Comparison of ENCODE assay signal across 24 cellular contexts in genomic region chr12:108299516-108299915, GRCh38. TPM values are rescaled to one million over a fixed set of nuclear protein-coding genes. Genes with fewer than 3 reads are reported as not detected.
"Had no signal": no experiment of that assay in that cellular context is flagged by ENCODE, and none has a peak within 500 bp of the region (broad histone marks: within the 10 kb centered on the region; RNA-seq: fewer than 3 reads in every experiment).

No MANE protein-coding gene starts in this region.

- H3K9me3 Mint-ChIP-seq: activated CD4-positive, alpha-beta T cell treated with anti-CD3 and anti-CD28 coated beads, Interleukin-2, amount 10 ng/mL, durations not matched to agents 7 days and 5 days; activated naive CD4-positive, alpha-beta T cell treated with anti-CD3 and anti-CD28 coated beads, Interleukin-2, amount 10 ng/mL, durations not matched to agents 7 days and 5 days; activated T-cell treated with anti-CD3 and anti-CD28 coated beads, Interleukin-2, amount 50 U/mL, for 24 hours; activated T-helper 2 cell treated with anti-CD3 and anti-CD28 coated beads, Interferon-gamma antibody, Interleukin-2, Interleukin-4, amounts not matched to agents 10 μg/mL and 5 μg/mL and 100 μg/mL, durations not matched to agents 14 hours and 24 hours and 36 hours had no signal

- H3K36me3 ChIP-seq: cardiac muscle cell, left lung had no signal

- H3K4me1 ChIP-seq: foreskin keratinocyte had no signal

- H3K27ac ChIP-seq: cardiac muscle cell, foreskin keratinocyte, left lung, VCaP had no signal

- ATAC-seq: activated naive CD8-positive, alpha-beta T cell treated with anti-CD3 and anti-CD28 coated beads, Interleukin-2, amount 50 U/mL, for 24 hours; body of pancreas; foreskin keratinocyte; left lung; naive thymus-derived CD4-positive, alpha-beta T cell; stimulated activated naive CD8-positive, alpha-beta T cell treated with anti-CD3 and anti-CD28 coated beads, Interleukin-15, Interleukin-2, amounts not matched to agents 100 U/mL and 50 U/mL, for 24 hours had no signal

- H3K4me3 ChIP-seq: body of pancreas, cardiac muscle cell, left lung had no signal

- H3K27ac Mint-ChIP-seq: activated CD4-positive, alpha-beta T cell treated with anti-CD3 and anti-CD28 coated beads, Interleukin-2, amount 10 ng/mL, durations not matched to agents 7 days and 5 days; activated naive CD4-positive, alpha-beta T cell treated with anti-CD3 and anti-CD28 coated beads, Interleukin-2, amount 10 ng/mL, durations not matched to agents 7 days and 5 days; activated naive CD8-positive, alpha-beta T cell treated with anti-CD3 and anti-CD28 coated beads, Interleukin-2, amount 50 U/mL, for 24 hours; activated T-cell treated with anti-CD3 and anti-CD28 coated beads, Interleukin-2, amount 50 U/mL, for 24 hours; activated T-helper 2 cell treated with anti-CD3 and anti-CD28 coated beads, Interferon-gamma antibody, Interleukin-2, Interleukin-4, amounts not matched to agents 10 μg/mL and 5 μg/mL and 100 μg/mL, durations not matched to agents 14 hours and 24 hours and 36 hours; naive thymus-derived CD4-positive, alpha-beta T cell had no signal

- H3K9me3 ChIP-seq: body of pancreas, left lung had no signal

- H3K36me3 Mint-ChIP-seq: activated naive CD4-positive, alpha-beta T cell treated with anti-CD3 and anti-CD28 coated beads, Interleukin-2, amount 10 ng/mL, durations not matched to agents 7 days and 5 days had no signal

- H3K27me3 Mint-ChIP-seq: activated CD4-positive, alpha-beta T cell treated with anti-CD3 and anti-CD28 coated beads, Interleukin-2, amount 10 ng/mL, durations not matched to agents 7 days and 5 days had no signal

- DNase-seq: activated CD4-positive, alpha-beta T cell treated with anti-CD3 and anti-CD28 coated beads, Interleukin-2, amount 10 ng/mL, durations not matched to agents 7 days and 5 days; activated CD4-positive, CD25-positive, alpha-beta regulatory T cell treated with anti-CD3 and anti-CD28 coated beads, Interleukin-2, amount 50 U/mL, for 72 hours; activated CD8-positive, alpha-beta memory T cell treated with anti-CD3 and anti-CD28 coated beads for 24 hours; activated CD8-positive, alpha-beta memory T cell treated with anti-CD3 and anti-CD28 coated beads, Interleukin-2, amount 50 U/mL, for 4 hours; activated naive CD4-positive, alpha-beta T cell treated with anti-CD3 and anti-CD28 coated beads, Interleukin-2, amount 10 ng/mL, durations not matched to agents 7 days and 5 days; activated naive CD8-positive, alpha-beta T cell treated with anti-CD3 and anti-CD28 coated beads, Interleukin-2, amount 50 U/mL, for 24 hours; activated T-cell treated with anti-CD3 and anti-CD28 coated beads, Interleukin-2, amount 50 U/mL, for 24 hours; anterior cingulate cortex; body of pancreas; effector CD8-positive, alpha-beta T cell; erythroblast; foreskin keratinocyte; kidney glomerular epithelial cell; left lung; naive thymus-derived CD4-positive, alpha-beta T cell; stimulated activated CD4-positive, alpha-beta T cell treated with anti-CD3 and anti-CD28 coated beads, Interleukin-4, amount 100 ng/mL, for 1 hour; stimulated activated naive CD8-positive, alpha-beta T cell treated with anti-CD3 and anti-CD28 coated beads, Interleukin-15, Interleukin-2, amounts not matched to agents 100 U/mL and 50 U/mL, for 24 hours had no signal

- H3K27me3 ChIP-seq: body of pancreas, cardiac muscle cell, left lung had no signal

- H3K4me3 Mint-ChIP-seq: activated CD4-positive, alpha-beta T cell treated with anti-CD3 and anti-CD28 coated beads, Interleukin-2, amount 10 ng/mL, durations not matched to agents 7 days and 5 days; activated naive CD4-positive, alpha-beta T cell treated with anti-CD3 and anti-CD28 coated beads, Interleukin-2, amount 10 ng/mL, durations not matched to agents 7 days and 5 days; activated naive CD8-positive, alpha-beta T cell treated with anti-CD3 and anti-CD28 coated beads, Interleukin-2, amount 50 U/mL, for 24 hours; activated T-cell treated with anti-CD3 and anti-CD28 coated beads, Interleukin-2, amount 50 U/mL, for 24 hours; naive thymus-derived CD4-positive, alpha-beta T cell had no signal

RNA-seq across cellular contexts. Expression of gene CMKLR1, which starts 39.6 kb away (rescaled TPM):
- total RNA-seq: activated CD4-positive, alpha-beta T cell treated with anti-CD3 and anti-CD28 coated beads, Interleukin-2, amount 10 ng/mL, durations not matched to agents 7 days and 5 days; activated T-helper 2 cell treated with anti-CD3 and anti-CD28 coated beads, Interferon-gamma antibody, Interleukin-2, Interleukin-4, amounts not matched to agents 10 μg/mL and 5 μg/mL and 100 μg/mL, durations not matched to agents 14 hours and 24 hours and 36 hours; cardiac muscle cell; fibroblast of lung; foreskin keratinocyte; lung microvascular endothelial cell; renal cortical epithelial cell; T-helper 2 cell treated with Interferon-gamma antibody and Interleukin-4, amounts not matched to agents 100 ng/mL and 5 ng/mL, for 36 hours had no signal
- polyA plus RNA-seq: foreskin keratinocyte had no signal
